ENCODE assay signal across 17 cellular contexts in genomic region chr14:72549848-72550247, GRCh38.
"Had no signal": no experiment of that assay in that cellular context is flagged by ENCODE, and none has a peak within 500 bp of the region (broad histone marks: within the 10 kb centered on the region; RNA-seq: fewer than 3 reads in every experiment).

No MANE protein-coding gene starts in this region.

- H3K4me3 ChIP-seq: gastrocnemius medialis, lower lobe of right lung, suprapubic skin, transverse colon had no signal

- H3K4me1 Mint-ChIP-seq: stimulated activated naive CD8-positive, alpha-beta T cell treated with anti-CD3 and anti-CD28 coated beads, Interleukin-15, amount 100 ng/mL, for 72 hours had no signal

- H3K36me3 Mint-ChIP-seq: mesothelial cell of epicardium had no signal

- H3K36me3 ChIP-seq: brain microvascular endothelial cell, gastrocnemius medialis, lower lobe of right lung, suprapubic skin, transverse colon had no signal

- H3K4me1 ChIP-seq: lower lobe of right lung, transverse colon had no signal

- H3K27me3 ChIP-seq: brain microvascular endothelial cell, gastrocnemius medialis, transverse colon had no signal

- DNase-seq: activated CD4-positive, alpha-beta T cell treated with anti-CD3 and anti-CD28 coated beads, Interleukin-2, amount 50 U/mL, for 1 hour; activated CD8-positive, alpha-beta memory T cell treated with anti-CD3 and anti-CD28 coated beads for 24 hours; activated CD8-positive, alpha-beta memory T cell treated with anti-CD3 and anti-CD28 coated beads, Interleukin-2, amount 50 U/mL, for 48 hours; activated effector memory CD4-positive, alpha-beta T cell treated with anti-CD3 and anti-CD28 coated beads, Interleukin-2, amount 50 U/mL, for 16 hours; activated naive CD4-positive, alpha-beta T cell treated with anti-CD3 and anti-CD28 coated beads, Interleukin-2, amount 50 U/mL, for 16 hours; activated T-cell treated with anti-CD3 and anti-CD28 coated beads, Interleukin-2, amount 50 U/mL, for 48 hours; brain microvascular endothelial cell; central memory CD4-positive, alpha-beta T cell; erythroblast; gastrocnemius medialis; lower lobe of right lung; occipital lobe; stimulated activated CD4-positive, alpha-beta T cell treated with anti-CD3 and anti-CD28 coated beads, Interleukin-2, amount 100 ng/mL, for 48 hours; stimulated activated naive CD8-positive, alpha-beta T cell treated with anti-CD3 and anti-CD28 coated beads, Interleukin-15, amount 100 ng/mL, for 72 hours; transverse colon had no signal

- H3K9me3 Mint-ChIP-seq: mesothelial cell of epicardium; stimulated activated naive CD8-positive, alpha-beta T cell treated with anti-CD3 and anti-CD28 coated beads, Interleukin-15, amount 100 ng/mL, for 72 hours had no signal

- H3K27ac Mint-ChIP-seq: mesothelial cell of epicardium; stimulated activated naive CD8-positive, alpha-beta T cell treated with anti-CD3 and anti-CD28 coated beads, Interleukin-15, amount 100 ng/mL, for 72 hours had no signal

- H3K9me3 ChIP-seq: gastrocnemius medialis, lower lobe of right lung, suprapubic skin, transverse colon had no signal

- H3K27ac ChIP-seq: brain microvascular endothelial cell, lower lobe of right lung, suprapubic skin, transverse colon had no signal

- ATAC-seq: gastrocnemius medialis; lower lobe of right lung; stimulated activated naive CD8-positive, alpha-beta T cell treated with anti-CD3 and anti-CD28 coated beads, Interleukin-15, amount 100 ng/mL, for 72 hours had no signal

- H3K4me3 Mint-ChIP-seq: mesothelial cell of epicardium; stimulated activated naive CD8-positive, alpha-beta T cell treated with anti-CD3 and anti-CD28 coated beads, Interleukin-15, amount 100 ng/mL, for 72 hours had no signal
